Comparison of ENCODE assay signal across 28 cellular contexts in genomic region chr3:115702598-115702997, GRCh38.
"Had no signal": no experiment of that assay in that cellular context is flagged by ENCODE, and none has a peak within 500 bp of the region (broad histone marks: within the 10 kb centered on the region; RNA-seq: fewer than 3 reads in every experiment).

No MANE protein-coding gene starts in this region.

- ATAC-seq: effector memory CD8-positive, alpha-beta T cell; esophagus mucosa; foreskin keratinocyte; gastrocnemius medialis; gastroesophageal sphincter; heart left ventricle; heart right ventricle had no signal

- H3K27ac Mint-ChIP-seq: dendritic cell treated with granulocyte-macrophage colony-stimulating factor and Interleukin-4, amounts not matched to agents 40 ng/mL and 50 ng/mL, for 4 days; effector memory CD8-positive, alpha-beta T cell had no signal

- FAIRE-seq: colon, endometrium, endothelial cell of umbilical vein, frontal cortex had no signal

- H3K27ac ChIP-seq: colonic mucosa, coronary artery, dorsolateral prefrontal cortex, epithelial cell of prostate, esophagus muscularis mucosa, esophagus squamous epithelium, foreskin keratinocyte, gastrocnemius medialis, gastroesophageal sphincter, heart left ventricle, heart right ventricle had no signal

- H3K4me3 ChIP-seq: colonic mucosa, coronary artery, dorsolateral prefrontal cortex, esophagus muscularis mucosa, esophagus squamous epithelium, gastrocnemius medialis, gastroesophageal sphincter, heart left ventricle, heart right ventricle had no signal

- H3K4me3 Mint-ChIP-seq: dendritic cell treated with granulocyte-macrophage colony-stimulating factor and Interleukin-4, amounts not matched to agents 40 ng/mL and 50 ng/mL, for 4 days; effector memory CD8-positive, alpha-beta T cell had no signal

- DNase-seq: colonic mucosa; cortex of kidney; dermis blood vessel endothelial cell; dorsolateral prefrontal cortex; effector CD4-positive, alpha-beta T cell; effector CD8-positive, alpha-beta T cell; effector memory CD4-positive, alpha-beta T cell; effector memory CD8-positive, alpha-beta T cell; erythroblast; esophagus squamous epithelium; foreskin fibroblast; foreskin keratinocyte; foreskin melanocyte; gastrocnemius medialis; glutamatergic neuron; head of caudate nucleus; heart left ventricle; heart right ventricle had no signal

- H3K27me3 Mint-ChIP-seq: dendritic cell treated with granulocyte-macrophage colony-stimulating factor and Interleukin-4, amounts not matched to agents 40 ng/mL and 50 ng/mL, for 4 days had no signal

- H3K27me3 ChIP-seq: colonic mucosa, dorsolateral prefrontal cortex, esophagus muscularis mucosa, esophagus squamous epithelium, foreskin keratinocyte, gastrocnemius medialis, gastroesophageal sphincter, heart left ventricle, heart right ventricle had no signal

- H3K9me3 ChIP-seq: colonic mucosa, esophagus muscularis mucosa, esophagus squamous epithelium, gastrocnemius medialis, gastroesophageal sphincter had no signal

- H3K9me3 Mint-ChIP-seq: dendritic cell treated with granulocyte-macrophage colony-stimulating factor and Interleukin-4, amounts not matched to agents 40 ng/mL and 50 ng/mL, for 4 days; effector memory CD8-positive, alpha-beta T cell had no signal

- H3K36me3 ChIP-seq: colonic mucosa, esophagus muscularis mucosa, esophagus squamous epithelium, gastrocnemius medialis, gastroesophageal sphincter, heart left ventricle, heart right ventricle had no signal

- H3K4me1 ChIP-seq: colonic mucosa, esophagus squamous epithelium, foreskin keratinocyte, gastrocnemius medialis, heart right ventricle had no signal
